In genomic region chr9:124390812-124391658, GRCh38 we compare ENCODE assay signal across 13 cellular contexts. TPM values are rescaled to one million over a fixed set of nuclear protein-coding genes. Genes with fewer than 3 reads are reported as not detected.
DNase-seq lines count a peak whose midpoint lies in the region; ATAC-seq, FAIRE-seq and TF ChIP-seq lines count a peak whose summit lies in the region.
"Had no signal": no experiment of that assay in that cellular context is flagged by ENCODE, and none has a peak within 500 bp of the region (broad histone marks: within the 10 kb centered on the region; RNA-seq: fewer than 3 reads in every experiment).

No MANE protein-coding gene starts in this region.

- intact Hi-C loops in endothelial cell of umbilical vein (cut with micrococcal nuclease): loop anchor here (5.0 kb wide), 2 partner anchors 134 to 264 kb away; partner anchors contain the start of gene NEK6

- H3K79me2 ChIP-seq in endothelial cell of umbilical vein (ENCODE audit: control insufficient read depth, insufficient read depth, low read length): peaks cover 86% of the 10 kb centered on the region

- POLR2A ChIA-PET in endothelial cell of umbilical vein (lab: Charles Lee): no interaction called here

- H4K20me1 ChIP-seq in endothelial cell of umbilical vein (replicated peaks; ENCODE audit: control insufficient read depth, extremely low read depth, insufficient read depth, low read length): peaks cover 6% of the 10 kb centered on the region

- H3K9ac ChIP-seq in endothelial cell of umbilical vein (replicated peaks; ENCODE audit: extremely low read depth, insufficient read depth, low read length): no peak overlapping the region

- no peak overlapping the region for H3K4me3 ChIP-seq in endothelial cell of umbilical vein (replicated peaks in 1 of 3; ENCODE audit: insufficient read depth in 1 of 3, low read depth in 1 of 3, low read length in 3 of 3)

- no peak overlapping the region for H3K4me3 Mint-ChIP-seq in activated T-cell treated with anti-CD3 and anti-CD28 coated beads, Interleukin-2, amount 50 U/mL, for 72 hours

- TF ChIP-seq POLR2A in endothelial cell of umbilical vein (IDR thresholded peaks at IDR 0.05; ENCODE audit: low read depth, low read length): no peak

- H3K36me3 Mint-ChIP-seq in activated T-cell treated with anti-CD3 and anti-CD28 coated beads, Interleukin-2, amount 50 U/mL, for 72 hours (ENCODE audit: insufficient read depth in 2 of 2): peaks cover 2 to 4% of the 10 kb centered on the region in 2 donors

- H2AFZ ChIP-seq in endothelial cell of umbilical vein (ENCODE audit: low read depth, low read length): no peak overlapping the region

- CTCF ChIA-PET in endothelial cell of umbilical vein (lab: Charles Lee): interaction anchor here (0.6 to 6.4 kb wide), 10 partner anchors 10 to 268 kb away, joined by 3 to 62 read pairs (median 8); no protein-coding TSS in a partner anchor

- H3K4me1 ChIP-seq in endothelial cell of umbilical vein (ENCODE audit: control insufficient read depth, extremely low read depth, insufficient read depth, low read length): peaks cover 37% of the 10 kb centered on the region

- no peaks in the 10 kb centered on the region for H3K27me3 Mint-ChIP-seq in activated T-cell treated with anti-CD3 and anti-CD28 coated beads, Interleukin-2, amount 50 U/mL, for 72 hours (ENCODE audit: low read depth)

- H3K9me3 ChIP-seq in endothelial cell of umbilical vein (replicated peaks; ENCODE audit: control insufficient read depth, insufficient read depth, low read length): no peaks in the 10 kb centered on the region

- TF ChIP-seq CTCF in endothelial cell of umbilical vein (IDR thresholded peaks at IDR 0.05; ENCODE audit: extremely low read depth in 1 of 2, insufficient read depth in 1 of 2, low read depth in 1 of 2, low read length in 2 of 2): no peak

- no peaks in the 10 kb centered on the region for H3K27me3 ChIP-seq in endothelial cell of umbilical vein (ENCODE audit: control insufficient read depth in 2 of 2, insufficient read depth in 2 of 2, low read length in 2 of 2)

- no peak overlapping the region for H3K27ac ChIP-seq in endothelial cell of umbilical vein (ENCODE audit: insufficient read depth, low read depth, low read length)

- dilution Hi-C loops in endothelial cell of umbilical vein (cut with MboI; ENCODE audit: extremely low pct_ligation_motif_present, low sequenced_read_pairs): no loop called here

- H3K27ac Mint-ChIP-seq in activated T-cell treated with anti-CD3 and anti-CD28 coated beads, Interleukin-2, amount 50 U/mL, for 72 hours: no peak overlapping the region

- no peak for ATAC-seq in activated T-cell treated with anti-CD3 and anti-CD28 coated beads, Interleukin-2, amount 50 U/mL, for 72 hours (replicated peaks in 1 of 2)

- H3K4me2 ChIP-seq in endothelial cell of umbilical vein (ENCODE audit: insufficient read depth, low read length): peak overlapping the region; percentile 3

- peak; percentile 34 for DNase-seq in NCI-H345 (lab: John Stamatoyannopoulos, UW)
- no peak for DNase-seq in NCI-H345 treated with DMSO at 0.1 percent for 48 hours (lab: John Stamatoyannopoulos, UW; ENCODE audit: unreplicated experiment)
- DNase-seq in NCI-H460 (ENCODE audit: extremely low read depth, low read depth): peak; percentile 60
- peak; percentile 75 for DNase-seq in endothelial cell of umbilical vein (ENCODE audit: low read depth, low spot score)
- DNase-seq in renal cortical epithelial cell (ENCODE audit: low read depth): peak; percentile 31
- DNase-seq in pons (ENCODE audit: low spot score): no peak
- DNase-seq in NCI-H187 (lab: John Stamatoyannopoulos, UW): no peak
- no peak for DNase-seq in activated T-cell treated with anti-CD3 and anti-CD28 coated beads, Interleukin-2, amount 50 U/mL, for 72 hours
- DNase-seq: activated naive CD4-positive, alpha-beta T cell; effector CD4-positive, alpha-beta T cell; H7 had no signal

- peak; percentile 72 for FAIRE-seq in endothelial cell of umbilical vein (lab: Jason Lieb, UNC)

- BruUV-seq in endothelial cell of umbilical vein (replicated peaks; lab: Mats Ljungman, UMichigan): no TSS peak

- peaks cover 55% of the 10 kb centered on the region for H3K4me1 Mint-ChIP-seq in activated T-cell treated with anti-CD3 and anti-CD28 coated beads, Interleukin-2, amount 50 U/mL, for 72 hours (ENCODE audit: low read depth)

- H3K36me3 ChIP-seq in endothelial cell of umbilical vein (ENCODE audit: control insufficient read depth in 2 of 2, extremely low read depth in 1 of 2, insufficient read depth in 2 of 2, low read length in 2 of 2): peaks cover 0 to 2% of the 10 kb centered on the region in 2 experiments

- H3K9me3 Mint-ChIP-seq in activated T-cell treated with anti-CD3 and anti-CD28 coated beads, Interleukin-2, amount 50 U/mL, for 72 hours: no peaks in the 10 kb centered on the region

- no peaks in the 10 kb centered on the region for H3K9me1 ChIP-seq in endothelial cell of umbilical vein (replicated peaks; ENCODE audit: control insufficient read depth, extremely low read depth, insufficient read depth, low read length)

TF ChIP-seq in endothelial cell of umbilical vein, 7 proteins besides CTCF, POLR2A, EP300 and RAD21:
- TF ChIP-seq, protein P1, sequence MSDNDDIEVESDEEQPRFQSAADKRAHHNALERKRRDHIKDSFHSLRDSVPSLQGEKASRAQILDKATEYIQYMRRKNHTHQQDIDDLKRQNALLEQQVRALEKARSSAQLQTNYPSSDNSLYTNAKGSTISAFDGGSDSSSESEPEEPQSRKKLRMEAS (IDR thresholded peaks at IDR 0.05; ENCODE audit: insufficient read depth, insufficient read length): no peak
- TF ChIP-seq JUN (IDR thresholded peaks at IDR 0.05; ENCODE audit: borderline replicate concordance, insufficient read depth, insufficient read length, low read depth): peak; percentile 43
- TF ChIP-seq FOS (IDR thresholded peaks at IDR 0.05; ENCODE audit: borderline replicate concordance, insufficient read depth, low read length): peak; percentile 49

RNA-seq across cellular contexts. Expression of gene PSMB7, which starts 24.2 kb away (rescaled TPM):
- total RNA-seq in NCI-H460 (2014; rRNA removed; shearing (Covaris generic)): 302 and 379 TPM in 2 replicates
- polyA plus RNA-seq in NCI-H460 (2014; cell fraction: nucleus; rRNA removed): 168 and 171 TPM in 2 replicates
- total RNA-seq in endothelial cell of umbilical vein: 227 and 241 TPM in 2 replicates
- polyA plus RNA-seq in endothelial cell of umbilical vein: 350 and 366 TPM in 2 replicates
- polyA plus RNA-seq in endothelial cell of umbilical vein (2011; cell fraction: cytosol; rRNA removed): 404 and 449 TPM in 2 replicates
- polyA plus RNA-seq in endothelial cell of umbilical vein (2011; cell fraction: nucleus; rRNA removed): 197 and 198 TPM in 2 replicates
- polyA plus RNA-seq in endothelial cell of umbilical vein (2012): 406 and 445 TPM in 2 replicates
- polyA minus RNA-seq in endothelial cell of umbilical vein: 275 and 309 TPM in 2 replicates
- 220 TPM for polyA minus RNA-seq in endothelial cell of umbilical vein (2011; cell fraction: cytosol; rRNA and poly(A)+ RNA removed)
- 92.8 and 128 TPM in 2 replicates for polyA minus RNA-seq in endothelial cell of umbilical vein (2011; cell fraction: nucleus; rRNA and poly(A)+ RNA removed)
- 94.6 and 231 TPM in 2 replicates for total RNA-seq in renal cortical epithelial cell
- total RNA-seq in activated T-cell treated with anti-CD3 and anti-CD28 coated beads, Interleukin-2, amount 50 U/mL, for 72 hours: 100 to 1,000 TPM; 120 to 126 TPM

RNA-seq across cellular contexts. Expression of gene ADGRD2, which starts 59.2 kb away (rescaled TPM):
- not detected in 2 replicates for total RNA-seq in NCI-H460 (2014; rRNA removed; shearing (Covaris generic))
- polyA plus RNA-seq in NCI-H460 (2014; cell fraction: nucleus; rRNA removed): not detected in 2 replicates
- total RNA-seq in endothelial cell of umbilical vein: not detected in 2 replicates
- not detected in 2 replicates for polyA plus RNA-seq in endothelial cell of umbilical vein
- not detected in 2 replicates for polyA plus RNA-seq in endothelial cell of umbilical vein (2011; cell fraction: cytosol; rRNA removed)
- polyA plus RNA-seq in endothelial cell of umbilical vein (2011; cell fraction: nucleus; rRNA removed): not detected in 2 replicates
- polyA plus RNA-seq in endothelial cell of umbilical vein (2012): not detected in 2 replicates
- not detected in 2 replicates for polyA minus RNA-seq in endothelial cell of umbilical vein
- not detected for polyA minus RNA-seq in endothelial cell of umbilical vein (2011; cell fraction: cytosol; rRNA and poly(A)+ RNA removed)
- not detected in 2 replicates for polyA minus RNA-seq in endothelial cell of umbilical vein (2011; cell fraction: nucleus; rRNA and poly(A)+ RNA removed)
- not detected in 2 replicates for total RNA-seq in renal cortical epithelial cell
- total RNA-seq in activated T-cell treated with anti-CD3 and anti-CD28 coated beads, Interleukin-2, amount 50 U/mL, for 72 hours: not detected
- total RNA-seq: H7, OCI-LY7 had no signal
- polyA plus RNA-seq: neural cell had no signal

Comparison
In these comparisons a context has a peak if more than half of its experiments do, and no peak if none do; other contexts are left out.
1. DNase-seq: peak in NCI-H345 (single experiment), NCI-H460 (single experiment), endothelial cell of umbilical vein (single experiment) and renal cortical epithelial cell (single experiment); none in NCI-H345 treated with DMSO at 0.1 percent for 48 hours (single experiment), pons (single experiment), NCI-H187 (0 of 2) and activated T-cell treated with anti-CD3 and anti-CD28 coated beads, Interleukin-2, amount 50 U/mL, for 72 hours (0 of 2).